In genomic region chr13:47564041-47564440, GRCh38 we compare ENCODE assay signal across 23 cellular contexts.
"Had no signal": no experiment of that assay in that cellular context is flagged by ENCODE, and none has a peak within 500 bp of the region (broad histone marks: within the 10 kb centered on the region; RNA-seq: fewer than 3 reads in every experiment).

No MANE protein-coding gene starts in this region.

- H3K4me1 Mint-ChIP-seq: activated B cell treated with CpG ODN at 0.5 μM for 24 hours; activated CD4-positive, alpha-beta T cell treated with anti-CD3 and anti-CD28 coated beads, Interleukin-2, amount 10 ng/mL, durations not matched to agents 24 days and 14 days; brain; T-helper 17 cell had no signal

- H3K27ac ChIP-seq: coronary artery, esophagus squamous epithelium, lower lobe of right lung, neutrophil, right atrium auricular region, skin epidermis, transverse colon, vagina had no signal

- H3K27me3 Mint-ChIP-seq: activated CD4-positive, alpha-beta T cell treated with anti-CD3 and anti-CD28 coated beads, Interleukin-2, amount 10 ng/mL, durations not matched to agents 24 days and 14 days; T-helper 17 cell had no signal

- H3K27ac Mint-ChIP-seq: activated B cell treated with CpG ODN at 0.5 μM for 24 hours; activated CD4-positive, alpha-beta T cell treated with anti-CD3 and anti-CD28 coated beads, Interleukin-2, amount 10 ng/mL, durations not matched to agents 24 days and 14 days; activated CD8-positive, alpha-beta T cell treated with anti-CD3 and anti-CD28 coated beads, Interleukin-2, amount 10 ng/mL, durations not matched to agents 7 days and 5 days; activated naive CD8-positive, alpha-beta T cell; activated T-cell treated with anti-CD3 and anti-CD28 coated beads, Interleukin-2, amount 50 U/mL, for 72 hours; brain; T-helper 17 cell had no signal

- H3K36me3 ChIP-seq: esophagus squamous epithelium, lower lobe of right lung, neutrophil, right atrium auricular region, transverse colon, vagina had no signal

- H3K9me3 ChIP-seq: neutrophil, vagina had no signal

- H3K4me3 ChIP-seq: coronary artery, esophagus squamous epithelium, lower lobe of right lung, right atrium auricular region, skin epidermis, transverse colon, vagina had no signal

- ATAC-seq: activated CD8-positive, alpha-beta T cell treated with anti-CD3 and anti-CD28 coated beads, Interleukin-2, amount 10 ng/mL, durations not matched to agents 7 days and 5 days; activated T-cell treated with anti-CD3 and anti-CD28 coated beads, Interleukin-2, amount 50 U/mL, for 72 hours; left cardiac atrium; lower lobe of right lung; stimulated activated naive CD8-positive, alpha-beta T cell treated with anti-CD3 and anti-CD28 coated beads, Interleukin-15, Interleukin-2, amounts not matched to agents 100 U/mL and 50 U/mL, for 24 hours; T-helper 17 cell had no signal

- H3K4me3 Mint-ChIP-seq: activated B cell treated with CpG ODN at 0.5 μM for 24 hours; activated CD4-positive, alpha-beta T cell treated with anti-CD3 and anti-CD28 coated beads, Interleukin-2, amount 10 ng/mL, durations not matched to agents 24 days and 14 days; activated CD8-positive, alpha-beta T cell treated with anti-CD3 and anti-CD28 coated beads, Interleukin-2, amount 10 ng/mL, durations not matched to agents 7 days and 5 days; activated naive CD8-positive, alpha-beta T cell; activated T-cell treated with anti-CD3 and anti-CD28 coated beads, Interleukin-2, amount 50 U/mL, for 72 hours; brain; T-helper 17 cell had no signal

- H3K36me3 Mint-ChIP-seq: activated naive CD8-positive, alpha-beta T cell; brain had no signal

- H3K4me1 ChIP-seq: esophagus squamous epithelium, lower lobe of right lung, right atrium auricular region, transverse colon, vagina had no signal

- H3K27me3 ChIP-seq: neutrophil, right atrium auricular region, transverse colon, vagina had no signal

- DNase-seq: activated B cell treated with CpG ODN at 0.5 μM for 24 hours; activated CD4-positive, alpha-beta T cell treated with anti-CD3 and anti-CD28 coated beads, Interleukin-2, amount 10 ng/mL, durations not matched to agents 24 days and 14 days; activated CD8-positive, alpha-beta memory T cell treated with anti-CD3 and anti-CD28 coated beads, Interleukin-2, amount 50 U/mL, for 48 hours; activated CD8-positive, alpha-beta T cell treated with anti-CD3 and anti-CD28 coated beads, Interleukin-2, amount 10 ng/mL, durations not matched to agents 7 days and 5 days; activated gamma-delta T cell; activated T-cell treated with anti-CD3 and anti-CD28 coated beads, Interleukin-2, amount 50 U/mL, for 72 hours; central memory CD4-positive, alpha-beta T cell; effector CD4-positive, alpha-beta T cell; esophagus squamous epithelium; hypothalamus; left cardiac atrium; lower lobe of right lung; midbrain; stimulated activated naive CD8-positive, alpha-beta T cell treated with anti-CD3 and anti-CD28 coated beads, Interleukin-15, Interleukin-2, amounts not matched to agents 100 U/mL and 50 U/mL, for 24 hours; T-helper 17 cell; transverse colon had no signal
